In the genomic region with DNA sequence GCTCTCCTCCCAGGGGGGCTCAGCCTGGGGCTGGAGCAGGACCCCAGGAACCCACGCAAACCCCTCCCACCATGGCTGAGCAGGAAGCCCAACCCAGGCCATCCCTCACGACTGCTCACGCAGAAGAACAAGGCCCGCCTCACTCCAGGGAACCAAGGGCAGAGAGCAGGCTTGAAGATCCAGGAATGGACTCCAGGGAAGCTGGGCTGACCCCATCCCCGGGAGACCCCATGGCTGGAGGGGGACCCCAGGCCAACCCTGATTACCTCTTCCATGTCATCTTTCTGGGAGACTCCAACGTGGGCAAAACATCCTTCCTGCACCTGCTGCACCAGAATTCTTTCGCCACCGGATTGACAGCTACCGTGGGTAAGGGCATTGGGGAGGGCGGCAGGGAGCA, we compare ENCODE assay signal across 16 cellular contexts. TPM values are rescaled to one million over a fixed set of nuclear protein-coding genes. Genes with fewer than 3 reads are reported as not detected.
DNase-seq lines count a peak whose midpoint lies in the region; ATAC-seq, FAIRE-seq and TF ChIP-seq lines count a peak whose summit lies in the region.
"Had no signal": no experiment of that assay in that cellular context is flagged by ENCODE, and none has a peak within 500 bp of the region (broad histone marks: within the 10 kb centered on the region; RNA-seq: fewer than 3 reads in every experiment).

No MANE protein-coding gene starts in this region.

- no peaks in the 10 kb centered on the region for H3K9me3 ChIP-seq in esophagus muscularis mucosa
- H3K9me3 ChIP-seq: A549, BE2C had no signal

- peaks cover 45 to 87% of the 10 kb centered on the region in 2 donors for H3K36me3 Mint-ChIP-seq in CD14-positive monocyte
- H3K36me3 Mint-ChIP-seq in neural crest cell (ENCODE audit: low read depth) = no peaks in the 10 kb centered on the region
- no peaks in the 10 kb centered on the region for H3K36me3 Mint-ChIP-seq in stimulated activated memory B cell treated with anti-CD40 and anti-IgM and Interleukin-4, amounts not matched to agents 10 μg/mL and 1 μg/mL and 100 μg/mL, for 72 hours
- H3K36me3 Mint-ChIP-seq: CD4-positive, CD25-positive, alpha-beta regulatory T cell had no signal

- TF ChIP-seq POLR2A in esophagus muscularis mucosa (IDR thresholded peaks at IDR 0.05; ENCODE audit: low read depth) = no peak

- H3K4me1 ChIP-seq in esophagus muscularis mucosa = no peaks in the 10 kb centered on the region
- H3K4me1 ChIP-seq: A549, BE2C had no signal

- H3K4me1 Mint-ChIP-seq in CD14-positive monocyte (peaks cover 17% of the 10 kb centered on the region), neural crest cell (peaks cover 21% of the 10 kb centered on the region)
- H3K4me1 Mint-ChIP-seq in stimulated activated memory B cell treated with anti-CD40 and anti-IgM and Interleukin-4, amounts not matched to agents 10 μg/mL and 1 μg/mL and 100 μg/mL, for 72 hours = peaks cover 53% of the 10 kb centered on the region

- intact Hi-C loops in CD14-positive monocyte (cut with micrococcal nuclease) (no loop called here), esophagus muscularis mucosa (cut with DNase I) (loop anchor here (5.0 kb wide), 1 partner anchor 100 kb away; no protein-coding TSS in a partner anchor)

- peaks cover 0 to 3% (median 0%) of the 10 kb centered on the region in 7 donors for H3K9me3 Mint-ChIP-seq in CD14-positive monocyte
- H3K9me3 Mint-ChIP-seq in neural crest cell = no peaks in the 10 kb centered on the region
- H3K9me3 Mint-ChIP-seq in stimulated activated memory B cell treated with anti-CD40 and anti-IgM and Interleukin-4, amounts not matched to agents 10 μg/mL and 1 μg/mL and 100 μg/mL, for 72 hours = no peaks in the 10 kb centered on the region
- H3K9me3 Mint-ChIP-seq: HFFc6 had no signal

- ATAC-seq in stimulated activated memory B cell treated with anti-CD40 and anti-IgM and Interleukin-4, amounts not matched to agents 10 μg/mL and 1 μg/mL and 100 μg/mL, for 72 hours = no peak
- ATAC-seq: A549 had no signal

- no peaks in the 10 kb centered on the region for H3K27me3 ChIP-seq in esophagus muscularis mucosa
- H3K27me3 ChIP-seq: BE2C had no signal

- POLR2A ChIA-PET in RWPE1 (lab: Yijun Ruan, JAX; ENCODE audit: low non-redundant PET) = no interaction called here

- TF ChIP-seq CTCF in CD14-positive monocyte (IDR thresholded peaks at IDR 0.05) = no peak
- TF ChIP-seq CTCF in RWPE1 (conservative IDR thresholded peaks at IDR 0.05; ENCODE audit: low read depth) = no peak
- no peak for TF ChIP-seq CTCF in neural crest cell (conservative IDR thresholded peaks at IDR 0.05)
- TF ChIP-seq CTCF in D721Med (IDR thresholded peaks at IDR 0.05; ENCODE audit: insufficient read depth, missing control alignments) = no peak
- no peak for TF ChIP-seq CTCF in esophagus muscularis mucosa (IDR thresholded peaks at IDR 0.05)

- H3K27ac Mint-ChIP-seq in CD14-positive monocyte = peak overlapping the region in 4 of 7 donors; percentile 19 to 69 (median 45)
- peak overlapping the region; percentile 27 for H3K27ac Mint-ChIP-seq in neural crest cell (ENCODE audit: unreplicated experiment)
- peak overlapping the region; percentile 58 for H3K27ac Mint-ChIP-seq in stimulated activated memory B cell treated with anti-CD40 and anti-IgM and Interleukin-4, amounts not matched to agents 10 μg/mL and 1 μg/mL and 100 μg/mL, for 72 hours
- H3K27ac Mint-ChIP-seq: CD4-positive, CD25-positive, alpha-beta regulatory T cell; HFFc6 had no signal

- CTCF ChIA-PET in RWPE1 (lab: Yijun Ruan, JAX) = interaction anchor here (1.4 kb wide), 1 partner anchor 37 kb away, joined by 5 read pairs; no protein-coding TSS in a partner anchor

- WGBS in esophagus muscularis mucosa = 92% methylated on average over 9 of the region's 10 CpGs

- DNase-seq in CD14-positive monocyte (ENCODE audit: low spot score) (no peak), RWPE1 (ENCODE audit: low spot score) (no peak), neural crest cell (ENCODE audit: low read depth, low spot score) (no peak), anterior cingulate cortex (lab: John Stamatoyannopoulos, UW) (no peak), D721Med (ENCODE audit: insufficient read length, low spot score) (no peak), esophagus muscularis mucosa (ENCODE audit: extremely low spot score) (no peak)
- DNase-seq: CD4-positive, CD25-positive, alpha-beta regulatory T cell; DMS 273 treated with DMSO at 0.1 percent for 48 hours; HCEC 1CT; HFFc6 had no signal

- H3K27me3 Mint-ChIP-seq in CD14-positive monocyte (ENCODE audit: low read depth in 3 of 3) = no peaks in the 10 kb centered on the region
- H3K27me3 Mint-ChIP-seq in neural crest cell (ENCODE audit: low read depth) = peaks cover 6% of the 10 kb centered on the region
- H3K27me3 Mint-ChIP-seq in stimulated activated memory B cell treated with anti-CD40 and anti-IgM and Interleukin-4, amounts not matched to agents 10 μg/mL and 1 μg/mL and 100 μg/mL, for 72 hours = no peaks in the 10 kb centered on the region
- H3K27me3 Mint-ChIP-seq: CD4-positive, CD25-positive, alpha-beta regulatory T cell had no signal

- H3K4me3 ChIP-seq in esophagus muscularis mucosa = no peak overlapping the region
- H3K4me3 ChIP-seq: A549 had no signal

- no peak for TF ChIP-seq EP300 in esophagus muscularis mucosa (IDR thresholded peaks at IDR 0.05)

- peak overlapping the region; percentile 56 for H3K27ac ChIP-seq in RWPE1
- no peak overlapping the region for H3K27ac ChIP-seq in esophagus muscularis mucosa (replicated peaks in 1 of 4)

- H3K36me3 ChIP-seq in esophagus muscularis mucosa = no peaks in the 10 kb centered on the region
- H3K36me3 ChIP-seq: BE2C had no signal

- H3K4me3 Mint-ChIP-seq in CD14-positive monocyte (no peak overlapping the region), neural crest cell (no peak overlapping the region)
- no peak overlapping the region for H3K4me3 Mint-ChIP-seq in stimulated activated memory B cell treated with anti-CD40 and anti-IgM and Interleukin-4, amounts not matched to agents 10 μg/mL and 1 μg/mL and 100 μg/mL, for 72 hours
- H3K4me3 Mint-ChIP-seq: CD4-positive, CD25-positive, alpha-beta regulatory T cell; HFFc6 had no signal

- FAIRE-seq in D721Med (lab: Jason Lieb, UNC) = no peak
- FAIRE-seq: A549, HTR-8/SVneo had no signal

RNA-seq across cellular contexts. Expression of a gene that starts 24.7 kb away (rescaled TPM):
- 1 to 10 TPM; 1.5 to 1.9 TPM for polyA plus RNA-seq in CD14-positive monocyte
- total RNA-seq in neural crest cell = not detected in 2 replicates
- total RNA-seq in esophagus muscularis mucosa = 1 to 10 TPM in 2 of 4 donors, under 1 TPM in 2; 0.19 to 1.5 (median 0.94) TPM
- total RNA-seq: H4 had no signal
- polyA plus RNA-seq: AG04450; CD4-positive, CD25-positive, alpha-beta regulatory T cell had no signal

RNA-seq across cellular contexts. Expression of a gene that starts 43.9 kb away (rescaled TPM):
- polyA plus RNA-seq in CD14-positive monocyte = 100 to 1,000 TPM; 117 to 144 TPM
- 11.6 and 12.5 TPM in 2 replicates for total RNA-seq in neural crest cell
- total RNA-seq in esophagus muscularis mucosa = 100 to 1,000 TPM in 2 of 4 donors, 10 to 100 TPM in 2; 47.3 to 613 (median 93.3) TPM
